ENCODE assay signal across 8 cellular contexts in genomic region chr4:153488006-153488718, GRCh38. TPM values are rescaled to one million over a fixed set of nuclear protein-coding genes. Genes with fewer than 3 reads are reported as not detected.
DNase-seq lines count a peak whose midpoint lies in the region; ATAC-seq and TF ChIP-seq lines count a peak whose summit lies in the region.

No MANE protein-coding gene starts in this region.

- POLR2A ChIA-PET in activated CD4-positive, alpha-beta memory T cell treated with anti-CD3 and anti-CD28 coated beads, Interleukin-2, amount 10 ng/mL, durations not matched to agents 7 days and 5 days (lab: Charles Lee) = interaction anchor here (0.8 to 5.4 kb wide), 12 partner anchors 10 to 952 kb away, joined by 3 to 98 read pairs (median 6); partner anchors contain the start of genes FBXW7 and TMEM131L

- peaks cover 76% of the 10 kb centered on the region for H3K4me1 Mint-ChIP-seq in activated CD4-positive, alpha-beta memory T cell treated with anti-CD3 and anti-CD28 coated beads, Interleukin-2, amount 10 ng/mL, durations not matched to agents 7 days and 5 days

- TF ChIP-seq CTCF in epithelial cell of esophagus (IDR thresholded peaks at IDR 0.05; ENCODE audit: insufficient read depth, low read depth, low read length, missing control alignments) = no peak

- DNase-seq in AG20443 (ENCODE audit: low spot score) = peak; percentile 41
- peak; percentile 65 for DNase-seq in activated CD4-positive, alpha-beta memory T cell treated with anti-CD3 and anti-CD28 coated beads, Interleukin-2, amount 10 ng/mL, durations not matched to agents 7 days and 5 days
- DNase-seq in epithelial cell of esophagus (ENCODE audit: low read depth) = peak; percentile 51
- DNase-seq in SHP77 treated with DMSO at 0.1 percent for 48 hours (lab: John Stamatoyannopoulos, UW) = no peak
- DNase-seq in SKM-1 (lab: John Stamatoyannopoulos, UW; ENCODE audit: unreplicated experiment) = no peak

- CTCF ChIA-PET in activated CD4-positive, alpha-beta memory T cell treated with anti-CD3 and anti-CD28 coated beads, Interleukin-2, amount 10 ng/mL, durations not matched to agents 7 days and 5 days (lab: Charles Lee) = interaction anchor here (1.2 to 4.2 kb wide), 8 partner anchors 10 to 156 kb away, joined by 3 to 15 read pairs (median 4); partner anchors contain the start of genes MND1 and TMEM131L

- no peaks in the 10 kb centered on the region for H3K27me3 Mint-ChIP-seq in activated CD4-positive, alpha-beta memory T cell treated with anti-CD3 and anti-CD28 coated beads, Interleukin-2, amount 10 ng/mL, durations not matched to agents 7 days and 5 days

- peak overlapping the region; percentile 66 for H3K4me3 Mint-ChIP-seq in activated CD4-positive, alpha-beta memory T cell treated with anti-CD3 and anti-CD28 coated beads, Interleukin-2, amount 10 ng/mL, durations not matched to agents 7 days and 5 days

- H3K9me3 Mint-ChIP-seq in activated CD4-positive, alpha-beta memory T cell treated with anti-CD3 and anti-CD28 coated beads, Interleukin-2, amount 10 ng/mL, durations not matched to agents 7 days and 5 days = no peaks in the 10 kb centered on the region

- ATAC-seq in GM19438 (IDR thresholded peaks at IDR 0.05; ENCODE audit: low read depth, unreplicated experiment) (peak; percentile 43), HG03521 (IDR thresholded peaks at IDR 0.05; ENCODE audit: unreplicated experiment) (peak; percentile 33)

- H3K27ac Mint-ChIP-seq in activated CD4-positive, alpha-beta memory T cell treated with anti-CD3 and anti-CD28 coated beads, Interleukin-2, amount 10 ng/mL, durations not matched to agents 7 days and 5 days = peak overlapping the region; percentile 89

- H3K36me3 Mint-ChIP-seq in activated CD4-positive, alpha-beta memory T cell treated with anti-CD3 and anti-CD28 coated beads, Interleukin-2, amount 10 ng/mL, durations not matched to agents 7 days and 5 days (ENCODE audit: low read depth) = peaks cover 12% of the 10 kb centered on the region

- H3K27ac ChIP-seq in skin epidermis = peak overlapping the region in 20 of 21 experiments; percentile 8 to 91 (median 83)

- H3K4me3 ChIP-seq in epithelial cell of esophagus (ENCODE audit: low read length) (peak overlapping the region; percentile 31), skin epidermis (peak overlapping the region in 2 of 7 experiments; percentile 6 to 16)

RNA-seq across cellular contexts. Expression of gene TMEM131L, which starts 22.0 kb away (rescaled TPM):
- total RNA-seq in activated CD4-positive, alpha-beta memory T cell treated with anti-CD3 and anti-CD28 coated beads, Interleukin-2, amount 10 ng/mL, durations not matched to agents 7 days and 5 days = 10 to 100 TPM; 25.2 to 26.3 TPM

Comparison
In these comparisons a context has a peak if more than half of its experiments do, and no peak if none do; other contexts are left out.
1. DNase-seq: peak in AG20443 (single experiment), activated CD4-positive, alpha-beta memory T cell treated with anti-CD3 and anti-CD28 coated beads, Interleukin-2, amount 10 ng/mL, durations not matched to agents 7 days and 5 days (single experiment) and epithelial cell of esophagus (single experiment); none in SHP77 treated with DMSO at 0.1 percent for 48 hours (single experiment) and SKM-1 (single experiment).